1 cellular context compared by ENCODE assay signal in the genomic region with DNA sequence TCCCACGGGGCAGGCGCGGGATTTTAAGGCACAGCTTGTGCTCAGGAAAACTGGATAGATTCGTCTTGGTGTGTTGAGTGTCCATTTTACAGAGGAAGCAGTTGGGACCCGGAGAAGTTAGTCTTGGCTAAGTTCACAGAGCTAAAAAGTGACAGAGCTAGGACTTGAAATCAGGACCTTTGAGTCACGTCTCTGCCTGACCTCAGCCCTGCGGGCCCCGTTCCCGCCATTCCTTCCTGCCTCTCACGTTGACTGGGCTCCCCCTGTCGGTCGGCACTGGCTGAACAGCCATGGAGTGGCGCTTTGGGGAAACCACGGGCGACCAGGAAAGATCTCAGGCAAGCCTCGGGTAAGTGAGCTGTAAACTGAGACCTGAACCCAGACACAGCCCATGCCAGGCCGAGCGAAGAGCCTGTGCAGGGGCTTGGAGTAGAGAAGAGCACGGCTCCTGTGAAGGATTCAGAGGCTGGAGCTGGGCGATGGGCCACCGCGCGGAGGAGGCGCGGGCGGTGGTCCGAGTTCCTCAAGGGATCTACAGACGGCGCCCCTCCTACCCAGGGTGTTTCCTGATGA.
TF ChIP-seq lines count a peak whose summit lies in the region.

No MANE protein-coding gene starts in this region.

TF ChIP-seq in HepG2, 621 proteins besides CTCF, POLR2A, EP300 and RAD21 (continued from another document):
- TF ChIP-seq ZNF512B (CRISPR knock-in tag; IDR thresholded peaks at IDR 0.05; ENCODE audit: borderline replicate concordance) (peak; percentile 44; the same call in 1 of the 2 replicates), REXO4 (CRISPR knock-in tag; IDR thresholded peaks at IDR 0.05; ENCODE audit: borderline replicate concordance) (no peak), HHEX (CRISPR knock-in tag; IDR thresholded peaks at IDR 0.05) (no peak), FOSL2 (CRISPR knock-in tag; IDR thresholded peaks at IDR 0.05) (peak; percentile 51), ZNF33A (CRISPR knock-in tag; IDR thresholded peaks at IDR 0.05; ENCODE audit: borderline replicate concordance) (no peak), ZNF264 (CRISPR knock-in tag; IDR thresholded peaks at IDR 0.05) (no peak), TBX2 (CRISPR knock-in tag; IDR thresholded peaks at IDR 0.05; ENCODE audit: borderline replicate concordance) (peak; percentile 41; the same call in 1 of the 2 replicates), KDM3A (CRISPR knock-in tag; IDR thresholded peaks at IDR 0.05; ENCODE audit: low read depth) (no peak), ZNF24 (IDR thresholded peaks at IDR 0.05) (no peak), NCOA1 (CRISPR knock-in tag; IDR thresholded peaks at IDR 0.05) (no peak), ZNF446 (CRISPR knock-in tag; IDR thresholded peaks at IDR 0.05) (no peak), ZNF530 (CRISPR knock-in tag; IDR thresholded peaks at IDR 0.05; ENCODE audit: low read depth) (no peak), HCFC1 (IDR thresholded peaks at IDR 0.05; ENCODE audit: low read depth, low read length) (no peak), MLLT10 (CRISPR knock-in tag; IDR thresholded peaks at IDR 0.05) (no peak), FOXA1 (IDR thresholded peaks at IDR 0.05) (no peak), FOXA1 (CRISPR knock-in tag; IDR thresholded peaks at IDR 0.05) (no peak), TP53 (CRISPR knock-in tag; conservative IDR thresholded peaks at IDR 0.05) (no peak), CCAR2 (optimal IDR thresholded peaks at IDR 0.05; ENCODE audit: low read depth, low read length) (no peak), GTF3A (CRISPR knock-in tag; conservative IDR thresholded peaks at IDR 0.05) (no peak), ZNF83 (CRISPR knock-in tag; IDR thresholded peaks at IDR 0.05; ENCODE audit: borderline replicate concordance) (no peak), WIZ (CRISPR knock-in tag; IDR thresholded peaks at IDR 0.05) (no peak)
- TF ChIP-seq, protein P1, sequence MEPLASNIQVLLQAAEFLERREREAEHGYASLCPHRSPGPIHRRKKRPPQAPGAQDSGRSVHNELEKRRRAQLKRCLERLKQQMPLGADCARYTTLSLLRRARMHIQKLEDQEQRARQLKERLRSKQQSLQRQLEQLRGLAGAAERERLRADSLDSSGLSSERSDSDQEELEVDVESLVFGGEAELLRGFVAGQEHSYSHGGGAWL (CRISPR knock-in tag; IDR thresholded peaks at IDR 0.05), result no peak
- TF ChIP-seq, protein P2, sequence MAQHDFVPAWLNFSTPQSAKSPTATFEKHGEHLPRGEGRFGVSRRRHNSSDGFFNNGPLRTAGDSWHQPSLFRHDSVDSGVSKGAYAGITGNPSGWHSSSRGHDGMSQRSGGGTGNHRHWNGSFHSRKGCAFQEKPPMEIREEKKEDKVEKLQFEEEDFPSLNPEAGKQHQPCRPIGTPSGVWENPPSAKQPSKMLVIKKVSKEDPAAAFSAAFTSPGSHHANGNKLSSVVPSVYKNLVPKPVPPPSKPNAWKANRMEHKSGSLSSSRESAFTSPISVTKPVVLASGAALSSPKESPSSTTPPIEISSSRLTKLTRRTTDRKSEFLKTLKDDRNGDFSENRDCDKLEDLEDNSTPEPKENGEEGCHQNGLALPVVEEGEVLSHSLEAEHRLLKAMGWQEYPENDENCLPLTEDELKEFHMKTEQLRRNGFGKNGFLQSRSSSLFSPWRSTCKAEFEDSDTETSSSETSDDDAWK (CRISPR knock-in tag; IDR thresholded peaks at IDR 0.05), result no peak
- TF ChIP-seq, protein P3, sequence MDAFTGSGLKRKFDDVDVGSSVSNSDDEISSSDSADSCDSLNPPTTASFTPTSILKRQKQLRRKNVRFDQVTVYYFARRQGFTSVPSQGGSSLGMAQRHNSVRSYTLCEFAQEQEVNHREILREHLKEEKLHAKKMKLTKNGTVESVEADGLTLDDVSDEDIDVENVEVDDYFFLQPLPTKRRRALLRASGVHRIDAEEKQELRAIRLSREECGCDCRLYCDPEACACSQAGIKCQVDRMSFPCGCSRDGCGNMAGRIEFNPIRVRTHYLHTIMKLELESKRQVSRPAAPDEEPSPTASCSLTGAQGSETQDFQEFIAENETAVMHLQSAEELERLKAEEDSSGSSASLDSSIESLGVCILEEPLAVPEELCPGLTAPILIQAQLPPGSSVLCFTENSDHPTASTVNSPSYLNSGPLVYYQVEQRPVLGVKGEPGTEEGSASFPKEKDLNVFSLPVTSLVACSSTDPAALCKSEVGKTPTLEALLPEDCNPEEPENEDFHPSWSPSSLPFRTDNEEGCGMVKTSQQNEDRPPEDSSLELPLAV (CRISPR knock-in tag; conservative IDR thresholded peaks at IDR 0.05; ENCODE audit: low read depth), result no peak
- TF ChIP-seq, protein P4, sequence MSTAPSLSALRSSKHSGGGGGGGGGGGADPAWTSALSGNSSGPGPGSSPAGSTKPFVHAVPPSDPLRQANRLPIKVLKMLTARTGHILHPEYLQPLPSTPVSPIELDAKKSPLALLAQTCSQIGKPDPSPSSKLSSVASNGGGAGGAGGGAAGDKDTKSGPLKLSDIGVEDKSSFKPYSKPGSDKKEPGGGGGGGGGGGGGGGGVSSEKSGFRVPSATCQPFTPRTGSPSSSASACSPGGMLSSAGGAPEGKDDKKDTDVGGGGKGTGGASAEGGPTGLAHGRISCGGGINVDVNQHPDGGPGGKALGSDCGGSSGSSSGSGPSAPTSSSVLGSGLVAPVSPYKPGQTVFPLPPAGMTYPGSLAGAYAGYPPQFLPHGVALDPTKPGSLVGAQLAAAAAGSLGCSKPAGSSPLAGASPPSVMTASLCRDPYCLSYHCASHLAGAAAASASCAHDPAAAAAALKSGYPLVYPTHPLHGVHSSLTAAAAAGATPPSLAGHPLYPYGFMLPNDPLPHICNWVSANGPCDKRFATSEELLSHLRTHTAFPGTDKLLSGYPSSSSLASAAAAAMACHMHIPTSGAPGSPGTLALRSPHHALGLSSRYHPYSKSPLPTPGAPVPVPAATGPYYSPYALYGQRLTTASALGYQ (CRISPR knock-in tag; IDR thresholded peaks at IDR 0.05), result no peak
- TF ChIP-seq, protein P5, sequence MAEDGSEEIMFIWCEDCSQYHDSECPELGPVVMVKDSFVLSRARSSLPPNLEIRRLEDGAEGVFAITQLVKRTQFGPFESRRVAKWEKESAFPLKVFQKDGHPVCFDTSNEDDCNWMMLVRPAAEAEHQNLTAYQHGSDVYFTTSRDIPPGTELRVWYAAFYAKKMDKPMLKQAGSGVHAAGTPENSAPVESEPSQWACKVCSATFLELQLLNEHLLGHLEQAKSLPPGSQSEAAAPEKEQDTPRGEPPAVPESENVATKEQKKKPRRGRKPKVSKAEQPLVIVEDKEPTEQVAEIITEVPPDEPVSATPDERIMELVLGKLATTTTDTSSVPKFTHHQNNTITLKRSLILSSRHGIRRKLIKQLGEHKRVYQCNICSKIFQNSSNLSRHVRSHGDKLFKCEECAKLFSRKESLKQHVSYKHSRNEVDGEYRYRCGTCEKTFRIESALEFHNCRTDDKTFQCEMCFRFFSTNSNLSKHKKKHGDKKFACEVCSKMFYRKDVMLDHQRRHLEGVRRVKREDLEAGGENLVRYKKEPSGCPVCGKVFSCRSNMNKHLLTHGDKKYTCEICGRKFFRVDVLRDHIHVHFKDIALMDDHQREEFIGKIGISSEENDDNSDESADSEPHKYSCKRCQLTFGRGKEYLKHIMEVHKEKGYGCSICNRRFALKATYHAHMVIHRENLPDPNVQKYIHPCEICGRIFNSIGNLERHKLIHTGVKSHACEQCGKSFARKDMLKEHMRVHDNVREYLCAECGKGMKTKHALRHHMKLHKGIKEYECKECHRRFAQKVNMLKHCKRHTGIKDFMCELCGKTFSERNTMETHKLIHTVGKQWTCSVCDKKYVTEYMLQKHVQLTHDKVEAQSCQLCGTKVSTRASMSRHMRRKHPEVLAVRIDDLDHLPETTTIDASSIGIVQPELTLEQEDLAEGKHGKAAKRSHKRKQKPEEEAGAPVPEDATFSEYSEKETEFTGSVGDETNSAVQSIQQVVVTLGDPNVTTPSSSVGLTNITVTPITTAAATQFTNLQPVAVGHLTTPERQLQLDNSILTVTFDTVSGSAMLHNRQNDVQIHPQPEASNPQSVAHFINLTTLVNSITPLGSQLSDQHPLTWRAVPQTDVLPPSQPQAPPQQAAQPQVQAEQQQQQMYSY (CRISPR knock-in tag; IDR thresholded peaks at IDR 0.05), result no peak
